Comparison of ENCODE assay signal across 9 cellular contexts in the genomic region with DNA sequence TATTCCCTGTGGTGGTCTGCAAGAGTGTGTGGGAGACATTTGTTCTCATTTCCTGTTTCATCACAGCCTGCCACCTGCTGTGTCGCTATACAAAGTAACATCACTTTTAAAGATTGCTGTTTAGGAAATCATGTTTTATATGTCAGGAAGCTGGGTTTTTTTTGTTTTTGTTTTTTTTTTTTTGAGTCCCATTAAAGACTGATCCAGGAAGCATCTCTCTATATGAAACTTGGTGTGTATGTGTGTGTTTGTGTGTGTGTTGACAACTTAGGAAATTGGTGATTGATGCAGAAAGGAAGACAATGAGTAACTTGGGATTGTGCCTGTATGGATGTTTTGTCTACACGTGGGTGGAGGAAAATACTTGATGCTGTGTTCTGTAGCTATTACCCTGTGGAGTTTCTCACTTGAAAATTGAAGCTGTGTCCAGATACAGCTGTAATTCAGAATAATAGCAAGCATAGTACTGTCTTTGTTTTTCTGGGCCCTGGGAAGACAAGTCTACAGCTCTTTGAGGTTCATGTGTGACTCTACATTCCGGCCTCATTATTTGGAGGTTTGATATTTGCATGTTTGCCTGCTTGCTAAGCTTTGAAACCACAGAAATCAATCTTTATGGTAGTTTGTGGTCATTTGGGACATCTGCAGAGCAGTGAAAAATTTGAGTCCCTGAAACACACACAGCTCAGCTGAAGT. TPM values are rescaled to one million over a fixed set of nuclear protein-coding genes. Genes with fewer than 3 reads are reported as not detected.
DNase-seq lines count a peak whose midpoint lies in the region; ATAC-seq and TF ChIP-seq lines count a peak whose summit lies in the region.
"Had no signal": no experiment of that assay in that cellular context is flagged by ENCODE, and none has a peak within 500 bp of the region (broad histone marks: within the 10 kb centered on the region; RNA-seq: fewer than 3 reads in every experiment).

No MANE protein-coding gene starts in this region.

- no peaks in the 10 kb centered on the region for H3K27me3 ChIP-seq in Panc1 (ENCODE audit: control insufficient read depth, insufficient read depth, low read length)

- H3K36me3 Mint-ChIP-seq in activated CD8-positive, alpha-beta T cell treated with anti-CD3 and anti-CD28 coated beads for 36 hours (ENCODE audit: low read depth) = no peaks in the 10 kb centered on the region
- no peaks in the 10 kb centered on the region for H3K36me3 Mint-ChIP-seq in activated CD8-positive, alpha-beta T cell treated with anti-CD3 and anti-CD28 coated beads, Interleukin-2, amount 10 ng/mL, durations not matched to agents 7 days and 5 days (ENCODE audit: low read depth)
- H3K36me3 Mint-ChIP-seq in T-helper 2 cell treated with Interferon-gamma antibody and Interleukin-4, amounts not matched to agents 5 μg/mL and 100 μg/mL, for 36 hours (ENCODE audit: low read depth) = no peaks in the 10 kb centered on the region
- H3K36me3 Mint-ChIP-seq: activated naive CD4-positive, alpha-beta T cell treated with anti-CD3 and anti-CD28 coated beads, Interleukin-2, amount 50 U/mL, for 24 hours had no signal

- no peaks in the 10 kb centered on the region for H3K27me3 Mint-ChIP-seq in activated CD8-positive, alpha-beta T cell treated with anti-CD3 and anti-CD28 coated beads for 36 hours
- H3K27me3 Mint-ChIP-seq in activated CD8-positive, alpha-beta T cell treated with anti-CD3 and anti-CD28 coated beads, Interleukin-2, amount 10 ng/mL, durations not matched to agents 7 days and 5 days (ENCODE audit: low read depth) = peaks cover 11% of the 10 kb centered on the region
- peaks cover 12% of the 10 kb centered on the region for H3K27me3 Mint-ChIP-seq in T-helper 2 cell treated with Interferon-gamma antibody and Interleukin-4, amounts not matched to agents 5 μg/mL and 100 μg/mL, for 36 hours (ENCODE audit: low read depth)

- no peak overlapping the region for H3K4me3 ChIP-seq in Panc1 (ENCODE audit: low read depth in 2 of 2, low read length in 2 of 2)

- peaks cover 5% of the 10 kb centered on the region for H3K4me1 Mint-ChIP-seq in activated CD8-positive, alpha-beta T cell treated with anti-CD3 and anti-CD28 coated beads for 36 hours (ENCODE audit: low read depth)
- peaks cover 2% of the 10 kb centered on the region for H3K4me1 Mint-ChIP-seq in activated CD8-positive, alpha-beta T cell treated with anti-CD3 and anti-CD28 coated beads, Interleukin-2, amount 10 ng/mL, durations not matched to agents 7 days and 5 days (ENCODE audit: low read depth)
- peaks cover 2% of the 10 kb centered on the region for H3K4me1 Mint-ChIP-seq in T-helper 2 cell treated with Interferon-gamma antibody and Interleukin-4, amounts not matched to agents 5 μg/mL and 100 μg/mL, for 36 hours (ENCODE audit: low read depth)

- peak; percentile 17 for ATAC-seq in activated CD8-positive, alpha-beta T cell treated with anti-CD3 and anti-CD28 coated beads for 36 hours
- ATAC-seq in activated CD8-positive, alpha-beta T cell treated with anti-CD3 and anti-CD28 coated beads, Interleukin-2, amount 10 ng/mL, durations not matched to agents 7 days and 5 days = no peak
- ATAC-seq in HG02981 (IDR thresholded peaks at IDR 0.05; ENCODE audit: unreplicated experiment) (peak; percentile 83), Panc1 (0 out of 2 replicates have a peak, but pooled peaks have one; percentile 18)

- CTCF ChIA-PET in activated CD8-positive, alpha-beta T cell treated with anti-CD3 and anti-CD28 coated beads for 36 hours (lab: Charles Lee) = interaction anchor here (1.4 kb wide), 1 partner anchor 19 kb away, joined by 3 read pairs; no protein-coding TSS in a partner anchor
- CTCF ChIA-PET in activated CD8-positive, alpha-beta T cell treated with anti-CD3 and anti-CD28 coated beads, Interleukin-2, amount 10 ng/mL, durations not matched to agents 7 days and 5 days (lab: Charles Lee) = no interaction called here
- CTCF ChIA-PET in Panc1 (lab: Charles Lee) = interaction anchor here (0.6 kb wide), 2 partner anchors 56 to 1939 kb away, joined by 6 to 11 read pairs; no protein-coding TSS in a partner anchor

- H3K27ac Mint-ChIP-seq in activated CD8-positive, alpha-beta T cell treated with anti-CD3 and anti-CD28 coated beads for 36 hours = no peak overlapping the region
- no peak overlapping the region for H3K27ac Mint-ChIP-seq in activated CD8-positive, alpha-beta T cell treated with anti-CD3 and anti-CD28 coated beads, Interleukin-2, amount 10 ng/mL, durations not matched to agents 7 days and 5 days
- H3K27ac Mint-ChIP-seq in T-helper 2 cell treated with Interferon-gamma antibody and Interleukin-4, amounts not matched to agents 5 μg/mL and 100 μg/mL, for 36 hours = no peak overlapping the region
- H3K27ac Mint-ChIP-seq: activated naive CD4-positive, alpha-beta T cell treated with anti-CD3 and anti-CD28 coated beads, Interleukin-2, amount 50 U/mL, for 24 hours had no signal

- no peak for TF ChIP-seq CTCF in activated CD8-positive, alpha-beta T cell treated with anti-CD3 and anti-CD28 coated beads for 36 hours (IDR thresholded peaks at IDR 0.05)
- TF ChIP-seq CTCF in Panc1 (IDR thresholded peaks at IDR 0.05) = no peak

- POLR2A ChIA-PET in activated CD8-positive, alpha-beta T cell treated with anti-CD3 and anti-CD28 coated beads for 36 hours (lab: Charles Lee) = interaction anchor here (1.4 kb wide), 1 partner anchor 20 kb away, joined by 3 read pairs; no protein-coding TSS in a partner anchor
- POLR2A ChIA-PET in activated CD8-positive, alpha-beta T cell treated with anti-CD3 and anti-CD28 coated beads, Interleukin-2, amount 10 ng/mL, durations not matched to agents 7 days and 5 days (lab: Charles Lee) = interaction anchor here (0.8 kb wide), 1 partner anchor 10 kb away, joined by 3 read pairs; no protein-coding TSS in a partner anchor
- POLR2A ChIA-PET in Panc1 (lab: Charles Lee) = no interaction called here

- intact Hi-C loops in activated CD8-positive, alpha-beta T cell treated with anti-CD3 and anti-CD28 coated beads for 36 hours (cut with micrococcal nuclease) = no loop called here
- intact Hi-C loops in Panc1 (cut with micrococcal nuclease; ENCODE audit: unreplicated experiment) = no loop called here

- peaks cover 2% of the 10 kb centered on the region for H3K9me3 Mint-ChIP-seq in activated CD8-positive, alpha-beta T cell treated with anti-CD3 and anti-CD28 coated beads for 36 hours
- H3K9me3 Mint-ChIP-seq in activated CD8-positive, alpha-beta T cell treated with anti-CD3 and anti-CD28 coated beads, Interleukin-2, amount 10 ng/mL, durations not matched to agents 7 days and 5 days (ENCODE audit: insufficient read depth) = no peaks in the 10 kb centered on the region
- no peaks in the 10 kb centered on the region for H3K9me3 Mint-ChIP-seq in T-helper 2 cell treated with Interferon-gamma antibody and Interleukin-4, amounts not matched to agents 5 μg/mL and 100 μg/mL, for 36 hours
- H3K9me3 Mint-ChIP-seq: activated naive CD4-positive, alpha-beta T cell treated with anti-CD3 and anti-CD28 coated beads, Interleukin-2, amount 50 U/mL, for 24 hours had no signal

- in situ Hi-C loops in Panc1 (cut with HindIII; ENCODE audit: low pct_unique_long_range_greater_than_20kb, low sequenced_read_pairs) = no loop called here

- no peak overlapping the region for H3K4me3 Mint-ChIP-seq in activated CD8-positive, alpha-beta T cell treated with anti-CD3 and anti-CD28 coated beads for 36 hours
- no peak overlapping the region for H3K4me3 Mint-ChIP-seq in activated CD8-positive, alpha-beta T cell treated with anti-CD3 and anti-CD28 coated beads, Interleukin-2, amount 10 ng/mL, durations not matched to agents 7 days and 5 days
- no peak overlapping the region for H3K4me3 Mint-ChIP-seq in T-helper 2 cell treated with Interferon-gamma antibody and Interleukin-4, amounts not matched to agents 5 μg/mL and 100 μg/mL, for 36 hours
- H3K4me3 Mint-ChIP-seq: activated naive CD4-positive, alpha-beta T cell treated with anti-CD3 and anti-CD28 coated beads, Interleukin-2, amount 50 U/mL, for 24 hours had no signal

- H3K4me1 ChIP-seq in Panc1 (ENCODE audit: control insufficient read depth, insufficient read depth, low read length) = peaks cover 23% of the 10 kb centered on the region

- DNase-seq in activated CD8-positive, alpha-beta T cell treated with anti-CD3 and anti-CD28 coated beads for 36 hours = peak; percentile 7
- DNase-seq in activated CD8-positive, alpha-beta T cell treated with anti-CD3 and anti-CD28 coated beads, Interleukin-2, amount 10 ng/mL, durations not matched to agents 7 days and 5 days = no peak
- DNase-seq in Panc1 (ENCODE audit: low read depth, low spot score) = no peak
- DNase-seq in lung microvascular endothelial cell (ENCODE audit: low read depth in 2 of 2) = peak; percentile 75 to 97
- no peak for DNase-seq in cerebellar nuclear complex (lab: John Stamatoyannopoulos, UW)
- no peak for DNase-seq in T-helper 2 cell treated with Interferon-gamma antibody and Interleukin-4, amounts not matched to agents 5 μg/mL and 100 μg/mL, for 36 hours (ENCODE audit: low spot score)
- no peak for DNase-seq in NCI-H2029 treated with DMSO at 0.1 percent for 48 hours (lab: John Stamatoyannopoulos, UW)

- no peaks in the 10 kb centered on the region for H3K9me3 ChIP-seq in Panc1 (ENCODE audit: control insufficient read depth, insufficient read depth, low read depth, low read length)

- H3K27ac ChIP-seq in Panc1 (ENCODE audit: low read length) = no peak overlapping the region

- no peaks in the 10 kb centered on the region for H3K36me3 ChIP-seq in Panc1 (ENCODE audit: control insufficient read depth, insufficient read depth, low read length)

- no TSS peak for BruUV-seq in Panc1 (replicated peaks; lab: Mats Ljungman, UMichigan)

RNA-seq across cellular contexts. Expression of a gene that starts 47.9 kb away (rescaled TPM):
- total RNA-seq in activated CD8-positive, alpha-beta T cell treated with anti-CD3 and anti-CD28 coated beads for 36 hours = under 1 TPM; 0.22 to 0.23 TPM
- not detected for total RNA-seq in activated CD8-positive, alpha-beta T cell treated with anti-CD3 and anti-CD28 coated beads, Interleukin-2, amount 10 ng/mL, durations not matched to agents 7 days and 5 days
- 113 TPM for total RNA-seq in Panc1 (2021; ENCODE audit: unreplicated experiment)
- polyA plus RNA-seq in Panc1 (2012; ENCODE audit: insufficient read length) = 81.6 TPM
- total RNA-seq in lung microvascular endothelial cell = 240 and 248 TPM in 2 replicates

Comparison
In these comparisons a context has a peak if more than half of its experiments do, and no peak if none do; other contexts are left out.
1. DNase-seq: peak in activated CD8-positive, alpha-beta T cell treated with anti-CD3 and anti-CD28 coated beads for 36 hours (single experiment) and lung microvascular endothelial cell (2 of 2); none in activated CD8-positive, alpha-beta T cell treated with anti-CD3 and anti-CD28 coated beads, Interleukin-2, amount 10 ng/mL, durations not matched to agents 7 days and 5 days (single experiment), Panc1 (single experiment), cerebellar nuclear complex (0 of 2), T-helper 2 cell treated with Interferon-gamma antibody and Interleukin-4, amounts not matched to agents 5 μg/mL and 100 μg/mL, for 36 hours (single experiment) and NCI-H2029 treated with DMSO at 0.1 percent for 48 hours (single experiment).
2. RNA of a gene that starts 47.9 kb away (total RNA-seq): 240 to 248 TPM in lung microvascular endothelial cell and 113 TPM in Panc1 (single experiment); 0.22 to 0.23 TPM in activated CD8-positive, alpha-beta T cell treated with anti-CD3 and anti-CD28 coated beads for 36 hours and not detected in activated CD8-positive, alpha-beta T cell treated with anti-CD3 and anti-CD28 coated beads, Interleukin-2, amount 10 ng/mL, durations not matched to agents 7 days and 5 days; every median in the first group is over 10 times any median in the second.